Comparison of ENCODE assay signal across 1 cellular context in the genomic region with DNA sequence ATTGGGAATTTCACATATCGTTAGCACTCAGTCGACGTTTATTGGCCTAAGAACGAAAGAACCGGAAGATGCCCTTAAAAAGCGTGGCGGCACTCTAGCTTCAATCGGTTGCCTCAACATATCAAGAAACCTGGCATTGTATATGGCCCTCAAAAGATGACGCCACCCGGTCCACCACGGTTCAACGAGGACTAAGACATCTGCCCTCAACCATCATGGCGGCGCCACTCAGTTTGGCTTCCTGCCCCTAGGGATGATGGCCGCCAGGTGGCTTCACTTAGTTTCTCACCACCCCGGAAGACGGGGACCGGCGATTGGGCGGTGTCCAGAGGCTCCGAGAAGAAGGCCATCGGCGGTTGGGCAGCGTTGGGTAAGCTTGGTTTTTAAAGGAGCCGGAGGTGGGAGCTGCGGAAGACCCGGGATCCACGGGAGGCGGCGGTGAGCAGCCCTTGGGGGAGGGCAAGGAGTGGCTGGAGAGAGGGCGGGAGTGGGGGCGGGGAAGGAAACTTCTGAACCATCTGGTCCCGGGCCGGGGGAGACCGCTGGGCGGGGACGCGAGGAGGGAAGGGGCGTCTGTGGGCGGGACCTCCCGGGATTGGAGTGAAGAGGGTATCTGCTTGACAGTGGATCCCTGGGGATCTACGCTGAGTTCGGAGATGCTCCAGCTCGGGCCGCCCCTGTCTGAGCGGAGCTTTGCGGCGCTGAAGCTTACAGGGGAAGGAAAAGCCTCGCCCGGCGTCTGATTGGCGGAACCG.
TF ChIP-seq lines count a peak whose summit lies in the region.

Gene PRR14 (plus strand): TSS at position 592 of the 755 bp plus-strand sequence. CDS start 686 bp downstream, outside the sequence.

TF ChIP-seq in liver, 16 proteins besides CTCF, POLR2A, EP300 and RAD21 (continued from another document):
- TF ChIP-seq, protein P1, sequence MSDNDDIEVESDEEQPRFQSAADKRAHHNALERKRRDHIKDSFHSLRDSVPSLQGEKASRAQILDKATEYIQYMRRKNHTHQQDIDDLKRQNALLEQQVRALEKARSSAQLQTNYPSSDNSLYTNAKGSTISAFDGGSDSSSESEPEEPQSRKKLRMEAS (IDR thresholded peaks at IDR 0.05): peak; percentile 73
- TF ChIP-seq FOXA2 (IDR thresholded peaks at IDR 0.05): no peak
